Comparison of ENCODE assay signal across 8 cellular contexts in the genomic region with DNA sequence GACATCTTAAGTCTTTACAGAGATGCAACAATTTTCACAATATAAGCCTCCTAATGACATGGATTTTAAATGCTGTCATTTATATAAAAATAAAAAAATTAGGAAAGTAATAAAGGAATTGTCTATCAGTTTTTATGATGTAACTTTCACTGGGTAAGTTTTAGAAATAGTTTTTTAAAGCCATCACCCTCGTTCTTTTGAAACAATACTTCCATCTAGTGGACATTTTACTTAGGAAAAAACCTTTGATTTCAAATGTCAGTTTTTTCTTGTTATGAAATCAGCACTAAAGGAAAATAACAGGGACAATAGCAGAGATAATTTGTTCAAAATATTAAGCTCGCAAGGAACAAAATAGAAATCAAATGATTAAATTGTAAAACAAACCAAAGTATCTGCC. TPM values are rescaled to one million over a fixed set of nuclear protein-coding genes. Genes with fewer than 3 reads are reported as not detected.
A peak's percentile ranks its signal among the peaks of the same experiment; 100 is the strongest.
DNase-seq lines count a peak whose midpoint lies in the region; ATAC-seq, FAIRE-seq and TF ChIP-seq lines count a peak whose summit lies in the region.

No MANE protein-coding gene starts in this region.

- no peaks in the 10 kb centered on the region for H3K36me3 Mint-ChIP-seq in activated T-helper 2 cell treated with anti-CD3 and anti-CD28 coated beads, Interferon-gamma antibody, Interleukin-2, Interleukin-4, amounts not matched to agents 10 μg/mL and 5 μg/mL and 100 μg/mL, durations not matched to agents 14 hours and 24 hours and 36 hours (ENCODE audit: low read depth)

- FAIRE-seq in GM19239 (lab: Jason Lieb, UNC) = no peak

- H3K27ac ChIP-seq in ascending aorta (no peak overlapping the region), left lung (no peak overlapping the region)

- H3K4me3 Mint-ChIP-seq in activated T-helper 2 cell treated with anti-CD3 and anti-CD28 coated beads, Interferon-gamma antibody, Interleukin-2, Interleukin-4, amounts not matched to agents 10 μg/mL and 5 μg/mL and 100 μg/mL, durations not matched to agents 14 hours and 24 hours and 36 hours (ENCODE audit: low read depth) = no peak overlapping the region

- ATAC-seq in left lung (peak; percentile 59), GM21825 (IDR thresholded peaks at IDR 0.05; ENCODE audit: unreplicated experiment) (no peak), HG03196 (IDR thresholded peaks at IDR 0.05; ENCODE audit: unreplicated experiment) (no peak)

- H3K27me3 ChIP-seq in ascending aorta = no peaks in the 10 kb centered on the region
- H3K27me3 ChIP-seq in left lung = no peaks in the 10 kb centered on the region

- H3K4me3 ChIP-seq in ascending aorta = no peak overlapping the region
- no peak overlapping the region for H3K4me3 ChIP-seq in left lung

- intact Hi-C loops in ascending aorta (cut with DNase I) = loop anchor here (1.0 to 5.0 kb wide), 3 partner anchors 379 to 1024 kb away; no protein-coding TSS in a partner anchor
- intact Hi-C loops in left lung (cut with DNase I) = loop anchor here in 1 of 2 donors (10.0 kb wide), 1 partner anchor 932 kb away; no protein-coding TSS in a partner anchor
- intact Hi-C loops in activated T-helper 2 cell treated with anti-CD3 and anti-CD28 coated beads, Interferon-gamma antibody, Interleukin-2, Interleukin-4, amounts not matched to agents 10 μg/mL and 5 μg/mL and 100 μg/mL, durations not matched to agents 14 hours and 24 hours and 36 hours (cut with micrococcal nuclease) = loop anchor here (1.0 to 5.0 kb wide), 4 partner anchors 211 to 1024 kb away; no protein-coding TSS in a partner anchor

- H3K9me3 ChIP-seq in ascending aorta (no peaks in the 10 kb centered on the region), left lung (no peaks in the 10 kb centered on the region)

- TF ChIP-seq CTCF in ascending aorta (IDR thresholded peaks at IDR 0.05) (peak; percentile 17 to 64 (median 60)), left lung (IDR thresholded peaks at IDR 0.05) (peak; percentile 48 to 53)

- DNase-seq in COLO829 (ENCODE audit: low spot score) (peak; percentile 72), LHCN-M2 (ENCODE audit: low read depth) (peak; percentile 33), ascending aorta (ENCODE audit: low spot score in 2 of 2) (no peak), left lung (no peak), GM19239 (ENCODE audit: insufficient read length, low spot score) (no peak)
- no peak for DNase-seq in activated T-helper 2 cell treated with anti-CD3 and anti-CD28 coated beads, Interferon-gamma antibody, Interleukin-2, Interleukin-4, amounts not matched to agents 10 μg/mL and 5 μg/mL and 100 μg/mL, durations not matched to agents 14 hours and 24 hours and 36 hours (ENCODE audit: low spot score)

- peaks cover 31% of the 10 kb centered on the region for H3K27me3 Mint-ChIP-seq in activated T-helper 2 cell treated with anti-CD3 and anti-CD28 coated beads, Interferon-gamma antibody, Interleukin-2, Interleukin-4, amounts not matched to agents 10 μg/mL and 5 μg/mL and 100 μg/mL, durations not matched to agents 14 hours and 24 hours and 36 hours (ENCODE audit: low read depth)

- no peaks in the 10 kb centered on the region for H3K4me1 Mint-ChIP-seq in activated T-helper 2 cell treated with anti-CD3 and anti-CD28 coated beads, Interferon-gamma antibody, Interleukin-2, Interleukin-4, amounts not matched to agents 10 μg/mL and 5 μg/mL and 100 μg/mL, durations not matched to agents 14 hours and 24 hours and 36 hours (ENCODE audit: low read depth)

- no peaks in the 10 kb centered on the region for H3K9me3 Mint-ChIP-seq in activated T-helper 2 cell treated with anti-CD3 and anti-CD28 coated beads, Interferon-gamma antibody, Interleukin-2, Interleukin-4, amounts not matched to agents 10 μg/mL and 5 μg/mL and 100 μg/mL, durations not matched to agents 14 hours and 24 hours and 36 hours

- H3K36me3 ChIP-seq in ascending aorta = no peaks in the 10 kb centered on the region
- no peaks in the 10 kb centered on the region for H3K36me3 ChIP-seq in left lung

- no peak overlapping the region for H3K27ac Mint-ChIP-seq in activated T-helper 2 cell treated with anti-CD3 and anti-CD28 coated beads, Interferon-gamma antibody, Interleukin-2, Interleukin-4, amounts not matched to agents 10 μg/mL and 5 μg/mL and 100 μg/mL, durations not matched to agents 14 hours and 24 hours and 36 hours

- H3K4me1 ChIP-seq in ascending aorta (no peaks in the 10 kb centered on the region), left lung (peaks cover 0 to 13% of the 10 kb centered on the region in 2 donors)

RNA-seq across cellular contexts. Expression of gene NDNF, which starts 24.3 kb away (rescaled TPM):
- 0.11 TPM in 1 of 2 replicates, not detected in the other for total RNA-seq in LHCN-M2 (2014; rRNA removed)
- polyA plus RNA-seq in LHCN-M2 (2012) = 0.17 TPM
- total RNA-seq in ascending aorta = 1.9 TPM
- 100 to 1,000 TPM; 143 to 489 TPM for total RNA-seq in left lung
- 0.55 and 0.78 TPM in 2 replicates for total RNA-seq in activated T-helper 2 cell treated with anti-CD3 and anti-CD28 coated beads, Interferon-gamma antibody, Interleukin-2, Interleukin-4, amounts not matched to agents 10 μg/mL and 5 μg/mL and 100 μg/mL, durations not matched to agents 14 hours and 24 hours and 36 hours

Comparison
In these comparisons a context has a peak if more than half of its experiments do, and no peak if none do; other contexts are left out.
1. DNase-seq: peak in COLO829 (single experiment) and LHCN-M2 (single experiment); none in ascending aorta (0 of 2), left lung (0 of 2), GM19239 (single experiment) and activated T-helper 2 cell treated with anti-CD3 and anti-CD28 coated beads, Interferon-gamma antibody, Interleukin-2, Interleukin-4, amounts not matched to agents 10 μg/mL and 5 μg/mL and 100 μg/mL, durations not matched to agents 14 hours and 24 hours and 36 hours (single experiment).
2. RNA of gene NDNF, which starts 24.3 kb away (total RNA-seq): 143 to 489 TPM in left lung; 1.9 TPM in ascending aorta (single experiment), 0.55 to 0.78 TPM in activated T-helper 2 cell treated with anti-CD3 and anti-CD28 coated beads, Interferon-gamma antibody, Interleukin-2, Interleukin-4, amounts not matched to agents 10 μg/mL and 5 μg/mL and 100 μg/mL, durations not matched to agents 14 hours and 24 hours and 36 hours and 0.11 TPM in LHCN-M2; every median in the first group is over 10 times any median in the second.